1 cellular context compared by ENCODE assay signal in genomic region chr6:149648148-149649145, GRCh38.
TF ChIP-seq lines count a peak whose summit lies in the region.

TSS of gene KATNA1 (minus strand) at chr6:149648714. CDS start at chr6:149638547, 10,167 bp downstream.

TF ChIP-seq in HepG2, 621 proteins besides CTCF, POLR2A, EP300 and RAD21 (continued from another document and continues in another):
- no peak; the same call in 1 of the 2 replicates for TF ChIP-seq LRRFIP1 (CRISPR knock-in tag; conservative IDR thresholded peaks at IDR 0.05)
- TF ChIP-seq USF2 (IDR thresholded peaks at IDR 0.05; ENCODE audit: low read depth, low read length): no peak
- no peak; the same call in 1 of the 2 replicates for TF ChIP-seq USF2 (CRISPR knock-in tag; IDR thresholded peaks at IDR 0.05; ENCODE audit: borderline replicate concordance)
- TF ChIP-seq MXD4 (CRISPR knock-in tag; IDR thresholded peaks at IDR 0.05): peak; percentile 99
- peak; percentile 95; the same call in 1 of the 2 replicates for TF ChIP-seq ZNF713 (CRISPR knock-in tag; IDR thresholded peaks at IDR 0.05)
- peak; percentile 98 for TF ChIP-seq ZNF256 (CRISPR knock-in tag; conservative IDR thresholded peaks at IDR 0.05)
- peak; percentile 95 for TF ChIP-seq FOXO1 (CRISPR knock-in tag; IDR thresholded peaks at IDR 0.05)
- TF ChIP-seq ZNF609 (CRISPR knock-in tag; IDR thresholded peaks at IDR 0.05; ENCODE audit: borderline replicate concordance): peak; percentile 93
- TF ChIP-seq HOXA5 (CRISPR knock-in tag; IDR thresholded peaks at IDR 0.05): peak; percentile 99
- peak; percentile 63 for TF ChIP-seq NFYB (CRISPR knock-in tag; IDR thresholded peaks at IDR 0.05)
- peak; percentile 99 for TF ChIP-seq RNF2 (conservative IDR thresholded peaks at IDR 0.05; ENCODE audit: low read depth)
- TF ChIP-seq FOSL2 (CRISPR knock-in tag; IDR thresholded peaks at IDR 0.05): peak; percentile 70; the same call in 1 of the 2 replicates
- TF ChIP-seq NPAS2 (CRISPR knock-in tag; IDR thresholded peaks at IDR 0.05; ENCODE audit: borderline replicate concordance): no peak
- peak; percentile 89 for TF ChIP-seq CAMTA2 (CRISPR knock-in tag; IDR thresholded peaks at IDR 0.05; ENCODE audit: borderline replicate concordance)
- peak; percentile 98 for TF ChIP-seq ZNF773 (CRISPR knock-in tag; IDR thresholded peaks at IDR 0.05; ENCODE audit: borderline replicate concordance)
- peak; percentile 46 for TF ChIP-seq AGO1 (IDR thresholded peaks at IDR 0.05; ENCODE audit: low read depth, low read length, poor library complexity, severe bottlenecking)
- 0 out of 2 replicates have a peak, but pooled peaks have one; percentile 77 for TF ChIP-seq ZNF549 (CRISPR knock-in tag; IDR thresholded peaks at IDR 0.05)
- peak; percentile 95; the same call in 1 of the 2 replicates for TF ChIP-seq ZNF562 (CRISPR knock-in tag; IDR thresholded peaks at IDR 0.05; ENCODE audit: borderline replicate concordance)
- peak; percentile 96 for TF ChIP-seq MED1 (CRISPR knock-in tag; IDR thresholded peaks at IDR 0.05)
- peak; percentile 80 for TF ChIP-seq U2AF1 (optimal IDR thresholded peaks at IDR 0.05; ENCODE audit: low read depth, low read length)
- peak; percentile 97 for TF ChIP-seq HOMEZ (CRISPR knock-in tag; IDR thresholded peaks at IDR 0.05; ENCODE audit: low read depth)
- TF ChIP-seq ZNF33A (CRISPR knock-in tag; IDR thresholded peaks at IDR 0.05; ENCODE audit: borderline replicate concordance): peak; percentile 65; the same call in 1 of the 2 replicates
- TF ChIP-seq ZNF17 (CRISPR knock-in tag; IDR thresholded peaks at IDR 0.05): peak; percentile 97
- no peak for TF ChIP-seq KAT2B (IDR thresholded peaks at IDR 0.05; ENCODE audit: borderline replicate concordance, low read depth, low read length)
- TF ChIP-seq ZNF446 (CRISPR knock-in tag; IDR thresholded peaks at IDR 0.05): peak; percentile 51
- TF ChIP-seq BRCA1 (CRISPR knock-in tag; IDR thresholded peaks at IDR 0.05): peak; percentile 95
- peak; percentile 76; the same call in 1 of the 2 replicates for TF ChIP-seq MAZ (IDR thresholded peaks at IDR 0.05; ENCODE audit: borderline replicate concordance, low read depth, low read length)
- peak; percentile 99 for TF ChIP-seq MAZ (CRISPR knock-in tag; IDR thresholded peaks at IDR 0.05; ENCODE audit: low read depth)
- no peak for TF ChIP-seq RAD51 (IDR thresholded peaks at IDR 0.05; ENCODE audit: borderline replicate concordance)
- TF ChIP-seq ERF (CRISPR knock-in tag; IDR thresholded peaks at IDR 0.05): peak; percentile 100
- peak; percentile 95; the same call in 1 of the 2 replicates for TF ChIP-seq MED13 (CRISPR knock-in tag; IDR thresholded peaks at IDR 0.05)
- peak; percentile 94 for TF ChIP-seq MLX (CRISPR knock-in tag; IDR thresholded peaks at IDR 0.05)
- peak; percentile 90; the same call in 1 of the 2 replicates for TF ChIP-seq MTA1 (CRISPR knock-in tag; IDR thresholded peaks at IDR 0.05; ENCODE audit: borderline replicate concordance)
- TF ChIP-seq HNRNPUL1 (IDR thresholded peaks at IDR 0.05; ENCODE audit: low read depth, low read length): 0 out of 2 replicates have a peak, but pooled peaks have one; percentile 57
- no peak; the same call in 1 of the 2 replicates for TF ChIP-seq NCOR1 (IDR thresholded peaks at IDR 0.05; ENCODE audit: borderline replicate concordance, low read length)
- peak; percentile 99 for TF ChIP-seq ZC3H13 (CRISPR knock-in tag; IDR thresholded peaks at IDR 0.05)
- peak; percentile 92; the same call in 1 of the 2 replicates for TF ChIP-seq ZNF34 (CRISPR knock-in tag; IDR thresholded peaks at IDR 0.05; ENCODE audit: borderline replicate concordance)
- TF ChIP-seq NFATC3 (CRISPR knock-in tag; IDR thresholded peaks at IDR 0.05): peak; percentile 99
- TF ChIP-seq ONECUT2 (CRISPR knock-in tag; IDR thresholded peaks at IDR 0.05): peak; percentile 41; the same call in 1 of the 2 replicates
- TF ChIP-seq DDIT3 (CRISPR knock-in tag; IDR thresholded peaks at IDR 0.05): no peak
- no peak for TF ChIP-seq ZNF10 (CRISPR knock-in tag; IDR thresholded peaks at IDR 0.05; ENCODE audit: borderline replicate concordance, low read depth)
- TF ChIP-seq ZNF350 (CRISPR knock-in tag; IDR thresholded peaks at IDR 0.05; ENCODE audit: borderline replicate concordance, low read depth): peak; percentile 97
- TF ChIP-seq MXD3 (CRISPR knock-in tag; IDR thresholded peaks at IDR 0.05): peak; percentile 100
- TF ChIP-seq KLF11 (CRISPR knock-in tag; IDR thresholded peaks at IDR 0.05): peak; percentile 99
- peak; percentile 94 for TF ChIP-seq ZNF335 (CRISPR knock-in tag; IDR thresholded peaks at IDR 0.05)
- 0 out of 2 replicates have a peak, but pooled peaks have one; percentile 89 for TF ChIP-seq NAIF1 (CRISPR knock-in tag; IDR thresholded peaks at IDR 0.05; ENCODE audit: borderline replicate concordance)
- TF ChIP-seq EEA1 (CRISPR knock-in tag; IDR thresholded peaks at IDR 0.05; ENCODE audit: borderline replicate concordance): peak; percentile 78; the same call in 1 of the 2 replicates
- peak; percentile 88 for TF ChIP-seq ZNF101 (CRISPR knock-in tag; IDR thresholded peaks at IDR 0.05; ENCODE audit: borderline replicate concordance, low read depth)
- peak; percentile 88; the same call in 1 of the 2 replicates for TF ChIP-seq MZF1 (CRISPR knock-in tag; IDR thresholded peaks at IDR 0.05; ENCODE audit: borderline replicate concordance)
- TF ChIP-seq ZNF616 (CRISPR knock-in tag; IDR thresholded peaks at IDR 0.05; ENCODE audit: low read depth): peak; percentile 98; the same call in 1 of the 2 replicates
- peak; percentile 92; the same call in 1 of the 2 replicates for TF ChIP-seq DNMT3B (CRISPR knock-in tag; conservative IDR thresholded peaks at IDR 0.05)
- TF ChIP-seq ZNF343 (CRISPR knock-in tag; IDR thresholded peaks at IDR 0.05): peak; percentile 99
- peak; percentile 45; the same call in 1 of the 2 replicates for TF ChIP-seq PBX3 (CRISPR knock-in tag; IDR thresholded peaks at IDR 0.05; ENCODE audit: borderline replicate concordance)
- TF ChIP-seq TRIM22 (IDR thresholded peaks at IDR 0.05): no peak
- peak; percentile 98 for TF ChIP-seq SMAD3 (CRISPR knock-in tag; IDR thresholded peaks at IDR 0.05)
- TF ChIP-seq ZMYM4 (CRISPR knock-in tag; IDR thresholded peaks at IDR 0.05): peak; percentile 98
- peak; percentile 54; the same call in 1 of the 2 replicates for TF ChIP-seq ZNF737 (CRISPR knock-in tag; IDR thresholded peaks at IDR 0.05; ENCODE audit: borderline replicate concordance)
- TF ChIP-seq ISL2 (CRISPR knock-in tag; IDR thresholded peaks at IDR 0.05): peak; percentile 86
